ENCODE assay signal across 13 cellular contexts in the genomic region with DNA sequence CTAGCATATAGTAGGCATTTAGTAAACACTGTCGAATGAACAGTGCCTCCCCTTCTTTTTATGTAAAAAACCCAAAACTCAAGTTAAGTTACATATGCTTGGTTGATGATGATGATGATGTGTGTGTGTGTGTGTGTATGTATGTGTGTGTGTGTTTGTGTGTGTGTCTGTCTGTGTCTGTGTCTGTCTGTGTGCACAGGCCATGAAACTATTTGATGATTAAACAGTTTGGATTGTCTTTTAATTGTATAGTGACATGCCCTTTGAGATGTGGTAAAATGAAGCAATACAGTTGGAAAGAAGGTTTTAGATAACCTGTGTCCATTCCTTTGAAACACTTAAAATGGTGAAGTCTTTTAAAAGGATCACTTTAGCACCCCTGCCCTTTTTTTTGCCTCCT.
A peak's percentile ranks its signal among the peaks of the same experiment; 100 is the strongest.
DNase-seq lines count a peak whose midpoint lies in the region; ATAC-seq, FAIRE-seq and TF ChIP-seq lines count a peak whose summit lies in the region.
"Had no signal": no experiment of that assay in that cellular context is flagged by ENCODE, and none has a peak within 500 bp of the region (broad histone marks: within the 10 kb centered on the region; RNA-seq: fewer than 3 reads in every experiment).

No MANE protein-coding gene starts in this region.

- no peaks in the 10 kb centered on the region for H3K27me3 ChIP-seq in bronchial epithelial cell (ENCODE audit: control insufficient read depth, insufficient read depth, low read length)
- H3K27me3 ChIP-seq: stomach had no signal

- peak overlapping the region; percentile 29 for H3K27ac Mint-ChIP-seq in activated T-cell treated with anti-CD3 and anti-CD28 coated beads, Interleukin-2, amount 50 U/mL, for 72 hours

- no peaks in the 10 kb centered on the region for H3K9me3 Mint-ChIP-seq in activated T-cell treated with anti-CD3 and anti-CD28 coated beads, Interleukin-2, amount 50 U/mL, for 72 hours

- no peaks in the 10 kb centered on the region for H3K27me3 Mint-ChIP-seq in activated T-cell treated with anti-CD3 and anti-CD28 coated beads, Interleukin-2, amount 50 U/mL, for 72 hours (ENCODE audit: low read depth)

- peaks cover 43% of the 10 kb centered on the region for H3K4me1 Mint-ChIP-seq in activated T-cell treated with anti-CD3 and anti-CD28 coated beads, Interleukin-2, amount 50 U/mL, for 72 hours (ENCODE audit: low read depth)

- no peak for ATAC-seq in activated T-cell treated with anti-CD3 and anti-CD28 coated beads, Interleukin-2, amount 50 U/mL, for 72 hours (replicated peaks in 1 of 2)

- no peak for TF ChIP-seq CTCF in bronchial epithelial cell (IDR thresholded peaks at IDR 0.05; ENCODE audit: insufficient read depth, low read length, severe bottlenecking)

- no peaks in the 10 kb centered on the region for H3K36me3 ChIP-seq in bronchial epithelial cell (ENCODE audit: control insufficient read depth, insufficient read depth, low read length)
- H3K36me3 ChIP-seq: stomach had no signal

- H3K27ac ChIP-seq in substantia nigra (ENCODE audit: low read depth, low read length, poor library complexity, severe bottlenecking), result peak overlapping the region; percentile 68
- H3K27ac ChIP-seq: stomach had no signal

- no peak overlapping the region for H3K4me3 Mint-ChIP-seq in activated T-cell treated with anti-CD3 and anti-CD28 coated beads, Interleukin-2, amount 50 U/mL, for 72 hours

- FAIRE-seq in bronchial epithelial cell (lab: Jason Lieb, UNC), result no peak
- FAIRE-seq: endothelial cell of umbilical vein, GM18507 had no signal

- no peak overlapping the region for H3K4me3 ChIP-seq in bronchial epithelial cell (ENCODE audit: low read depth, low read length)
- H3K4me3 ChIP-seq: stomach had no signal

- DNase-seq in activated T-cell treated with anti-CD3 and anti-CD28 coated beads, Interleukin-2, amount 50 U/mL, for 72 hours, result no peak
- no peak for DNase-seq in activated T-cell treated with anti-CD3 and anti-CD28 coated beads, Interleukin-2, amount 50 U/mL, for 48 hours
- DNase-seq in bronchial epithelial cell (ENCODE audit: low read depth) (peak; percentile 87), kidney tubule cell (ENCODE audit: low spot score) (peak; percentile 88), substantia nigra (lab: John Stamatoyannopoulos, UW) (no peak), COR-L47 (lab: John Stamatoyannopoulos, UW) (no peak), hippocampal formation (lab: John Stamatoyannopoulos, UW) (no peak)
- DNase-seq in activated CD4-positive, alpha-beta T cell treated with anti-CD3 and anti-CD28 coated beads for 4 hours, result no peak
- DNase-seq: DMS53, left cardiac atrium had no signal

- H3K36me3 Mint-ChIP-seq in activated T-cell treated with anti-CD3 and anti-CD28 coated beads, Interleukin-2, amount 50 U/mL, for 72 hours (ENCODE audit: insufficient read depth in 2 of 2), result peaks cover 0 to 2% of the 10 kb centered on the region in 2 donors

Comparison
In these comparisons a context has a peak if more than half of its experiments do, and no peak if none do; other contexts are left out.
1. DNase-seq: peak in bronchial epithelial cell (single experiment) and kidney tubule cell (single experiment); none in activated T-cell treated with anti-CD3 and anti-CD28 coated beads, Interleukin-2, amount 50 U/mL, for 72 hours (0 of 2), activated T-cell treated with anti-CD3 and anti-CD28 coated beads, Interleukin-2, amount 50 U/mL, for 48 hours (0 of 2), substantia nigra (0 of 49), COR-L47 (single experiment), hippocampal formation (0 of 2) and activated CD4-positive, alpha-beta T cell treated with anti-CD3 and anti-CD28 coated beads for 4 hours (0 of 2).